Comparison of ENCODE assay signal across 1 cellular context in the genomic region with DNA sequence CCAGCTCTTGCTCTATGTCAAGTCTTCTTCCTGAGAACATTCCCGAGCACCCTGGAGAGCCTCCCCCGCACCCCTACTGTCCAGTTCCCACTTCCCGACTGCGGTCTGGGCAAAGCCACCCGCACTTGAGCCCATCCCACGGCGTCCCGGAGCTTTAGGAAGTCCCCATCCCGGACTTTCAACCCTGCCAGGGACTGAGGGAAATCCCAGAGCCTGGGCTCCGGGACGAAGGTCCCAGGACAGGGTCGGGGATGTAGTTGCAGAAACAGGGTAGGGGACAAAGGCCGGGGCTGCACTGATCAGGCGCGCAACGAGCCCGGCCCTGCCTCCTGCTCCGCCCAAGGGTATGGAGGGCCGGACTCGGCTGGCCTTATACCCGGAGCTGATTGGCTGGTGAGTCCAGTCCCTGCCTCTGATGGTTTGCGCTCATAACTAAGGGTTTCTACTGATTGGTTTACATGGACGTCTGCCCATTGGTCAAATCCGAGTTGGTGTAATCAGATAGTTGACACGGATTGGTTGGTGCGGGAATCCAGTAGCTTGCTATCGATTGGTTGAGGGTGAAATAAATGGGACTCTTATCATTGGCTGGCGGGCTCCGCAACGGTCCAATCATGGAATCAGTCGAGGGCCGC.
TF ChIP-seq lines count a peak whose summit lies in the region.

No MANE protein-coding gene starts in this region.

TF ChIP-seq in liver, 16 proteins besides CTCF, POLR2A, EP300 and RAD21 (continued from another document):
- TF ChIP-seq REST (IDR thresholded peaks at IDR 0.05): peak; percentile 92
- TF ChIP-seq HNF4G (IDR thresholded peaks at IDR 0.05): peak; percentile 94
TF ChIP-seq in liver: peak in this region for 16.
